In the genomic region with DNA sequence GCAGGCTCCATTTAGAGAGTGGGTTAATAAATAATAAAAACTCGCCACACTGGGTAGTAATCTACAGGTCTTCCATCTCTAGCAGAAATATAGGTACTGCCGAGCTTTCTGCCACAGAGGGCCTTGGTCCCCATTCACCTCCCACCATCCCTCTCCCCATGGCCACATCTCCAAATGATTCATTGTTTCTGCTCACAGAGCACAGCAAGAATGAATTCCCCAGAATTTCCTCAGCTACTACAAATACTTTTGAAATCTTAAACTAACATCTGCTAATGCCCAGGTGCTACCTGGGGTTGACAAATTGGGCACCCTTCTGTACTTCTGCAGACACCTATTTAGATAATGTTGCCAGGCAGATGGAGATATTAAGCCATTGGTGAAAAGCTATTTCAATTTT, we compare ENCODE assay signal across 20 cellular contexts.
A peak's percentile ranks its signal among the peaks of the same experiment; 100 is the strongest.
DNase-seq lines count a peak whose midpoint lies in the region; ATAC-seq lines count a peak whose summit lies in the region.
"Had no signal": no experiment of that assay in that cellular context is flagged by ENCODE, and none has a peak within 500 bp of the region (broad histone marks: within the 10 kb centered on the region; RNA-seq: fewer than 3 reads in every experiment).

No MANE protein-coding gene starts in this region.

- peaks cover 16% of the 10 kb centered on the region for H3K27me3 Mint-ChIP-seq in activated T-cell treated with anti-CD3 and anti-CD28 coated beads, Interleukin-2, amount 50 U/mL, for 24 hours
- H3K27me3 Mint-ChIP-seq in activated naive CD8-positive, alpha-beta T cell = no peaks in the 10 kb centered on the region
- H3K27me3 Mint-ChIP-seq: B cell; CD4-positive, CD25-positive, alpha-beta regulatory T cell had no signal

- DNase-seq in NCI-H2171 treated with DMSO at 0.1 percent for 48 hours (lab: John Stamatoyannopoulos, UW) (peak; percentile 7), NCI-H2171 (lab: John Stamatoyannopoulos, UW) (no peak), NCI-H1694 treated with DMSO at 0.1 percent for 48 hours (lab: John Stamatoyannopoulos, UW) (no peak)
- DNase-seq in activated T-cell treated with anti-CD3 and anti-CD28 coated beads, Interleukin-2, amount 50 U/mL, for 24 hours = no peak
- no peak for DNase-seq in activated T-cell treated with anti-CD3 and anti-CD28 coated beads, Interleukin-2, amount 50 U/mL, for 1 hour
- DNase-seq in stimulated activated effector memory CD8-positive, alpha-beta T cell treated with anti-CD3 and anti-CD28 coated beads, Interleukin-12 subunit alpha, Interleukin-12 subunit beta, amount 100 ng/mL, for 72 hours (ENCODE audit: low spot score in 2 of 2) = no peak
- DNase-seq: CD4-positive, CD25-positive, alpha-beta regulatory T cell; COR-L47; DMS 273 treated with DMSO at 0.1 percent for 48 hours; GDM1; H9; KBM-7; NCI-H1105 treated with DMSO at 0.1 percent for 48 hours; NCI-H1694; NCI-H2107; NCI-H226 had no signal

- H3K36me3 Mint-ChIP-seq in activated T-cell treated with anti-CD3 and anti-CD28 coated beads, Interleukin-2, amount 50 U/mL, for 24 hours (ENCODE audit: low read depth) = no peaks in the 10 kb centered on the region
- peaks cover 2% of the 10 kb centered on the region for H3K36me3 Mint-ChIP-seq in activated naive CD8-positive, alpha-beta T cell
- H3K36me3 Mint-ChIP-seq in stimulated activated effector memory CD8-positive, alpha-beta T cell treated with anti-CD3 and anti-CD28 coated beads, Interleukin-12 subunit alpha, Interleukin-12 subunit beta, amount 100 ng/mL, for 72 hours = no peaks in the 10 kb centered on the region
- H3K36me3 Mint-ChIP-seq: CD4-positive, CD25-positive, alpha-beta regulatory T cell had no signal

- peak overlapping the region; percentile 2 for H3K4me3 Mint-ChIP-seq in activated T-cell treated with anti-CD3 and anti-CD28 coated beads, Interleukin-2, amount 50 U/mL, for 24 hours
- peak overlapping the region; percentile 84 for H3K4me3 Mint-ChIP-seq in activated naive CD8-positive, alpha-beta T cell
- no peak overlapping the region for H3K4me3 Mint-ChIP-seq in stimulated activated effector memory CD8-positive, alpha-beta T cell treated with anti-CD3 and anti-CD28 coated beads, Interleukin-12 subunit alpha, Interleukin-12 subunit beta, amount 100 ng/mL, for 72 hours
- H3K4me3 Mint-ChIP-seq: B cell; CD4-positive, CD25-positive, alpha-beta regulatory T cell; H9 had no signal

- H3K27ac Mint-ChIP-seq in activated T-cell treated with anti-CD3 and anti-CD28 coated beads, Interleukin-2, amount 50 U/mL, for 24 hours = peak overlapping the region; percentile 85
- H3K27ac Mint-ChIP-seq in activated naive CD8-positive, alpha-beta T cell = peak overlapping the region; percentile 87
- H3K27ac Mint-ChIP-seq in stimulated activated effector memory CD8-positive, alpha-beta T cell treated with anti-CD3 and anti-CD28 coated beads, Interleukin-12 subunit alpha, Interleukin-12 subunit beta, amount 100 ng/mL, for 72 hours = peak overlapping the region; percentile 56
- H3K27ac Mint-ChIP-seq: B cell; CD4-positive, CD25-positive, alpha-beta regulatory T cell had no signal

- peaks cover 40% of the 10 kb centered on the region for H3K4me1 Mint-ChIP-seq in activated T-cell treated with anti-CD3 and anti-CD28 coated beads, Interleukin-2, amount 50 U/mL, for 24 hours (ENCODE audit: low read depth)
- H3K4me1 Mint-ChIP-seq in activated naive CD8-positive, alpha-beta T cell (ENCODE audit: low read depth) = peaks cover 29% of the 10 kb centered on the region
- peaks cover 6% of the 10 kb centered on the region for H3K4me1 Mint-ChIP-seq in stimulated activated effector memory CD8-positive, alpha-beta T cell treated with anti-CD3 and anti-CD28 coated beads, Interleukin-12 subunit alpha, Interleukin-12 subunit beta, amount 100 ng/mL, for 72 hours
- H3K4me1 Mint-ChIP-seq: CD4-positive, CD25-positive, alpha-beta regulatory T cell had no signal

- H3K9me3 Mint-ChIP-seq in activated T-cell treated with anti-CD3 and anti-CD28 coated beads, Interleukin-2, amount 50 U/mL, for 24 hours = no peaks in the 10 kb centered on the region
- H3K9me3 Mint-ChIP-seq in activated naive CD8-positive, alpha-beta T cell (ENCODE audit: low read depth) = no peaks in the 10 kb centered on the region
- H3K9me3 Mint-ChIP-seq in stimulated activated effector memory CD8-positive, alpha-beta T cell treated with anti-CD3 and anti-CD28 coated beads, Interleukin-12 subunit alpha, Interleukin-12 subunit beta, amount 100 ng/mL, for 72 hours = no peaks in the 10 kb centered on the region
- H3K9me3 Mint-ChIP-seq: CD4-positive, CD25-positive, alpha-beta regulatory T cell had no signal

- ATAC-seq in stimulated activated effector memory CD8-positive, alpha-beta T cell treated with anti-CD3 and anti-CD28 coated beads, Interleukin-12 subunit alpha, Interleukin-12 subunit beta, amount 100 ng/mL, for 72 hours = no peak
- no peak for ATAC-seq in GM18909 (IDR thresholded peaks at IDR 0.05; ENCODE audit: poor library complexity, unreplicated experiment)
- ATAC-seq: HepG2 had no signal
